In the genomic region with DNA sequence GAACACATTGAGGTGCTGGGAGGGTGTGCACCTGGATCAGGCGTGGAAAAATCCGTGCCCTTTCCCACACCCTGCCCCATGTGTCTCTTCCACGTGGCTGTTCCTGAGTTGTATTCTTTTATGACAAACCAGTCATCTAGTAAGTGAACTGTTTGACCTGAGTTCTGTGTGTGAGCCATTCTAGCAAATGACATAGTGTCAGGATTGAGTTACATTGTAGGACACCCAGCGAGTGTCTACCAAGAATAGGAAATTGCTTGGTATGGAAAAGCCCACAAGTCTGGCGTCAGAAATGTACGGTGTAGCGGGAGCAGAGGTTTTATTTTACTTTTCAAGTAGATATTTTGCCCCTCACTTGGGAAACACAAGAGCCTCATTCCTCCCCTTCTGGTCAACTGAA, we compare ENCODE assay signal across 31 cellular contexts. TPM values are rescaled to one million over a fixed set of nuclear protein-coding genes. Genes with fewer than 3 reads are reported as not detected.
"Had no signal": no experiment of that assay in that cellular context is flagged by ENCODE, and none has a peak within 500 bp of the region (broad histone marks: within the 10 kb centered on the region; RNA-seq: fewer than 3 reads in every experiment).

No MANE protein-coding gene starts in this region.

- ATAC-seq: activated CD4-positive, alpha-beta T cell treated with anti-CD3 and anti-CD28 coated beads for 36 hours; activated naive CD8-positive, alpha-beta T cell treated with anti-CD3 and anti-CD28 coated beads, Interleukin-2, amount 50 U/mL, for 24 hours; esophagus mucosa had no signal

- H3K36me3 ChIP-seq: brain microvascular endothelial cell had no signal

- H3K27me3 ChIP-seq: brain microvascular endothelial cell, dorsolateral prefrontal cortex had no signal

- DNase-seq: activated CD4-positive, alpha-beta memory T cell treated with anti-CD3 and anti-CD28 coated beads, Interleukin-2, amount 10 ng/mL, durations not matched to agents 7 days and 5 days; activated CD4-positive, alpha-beta T cell treated with anti-CD3 and anti-CD28 coated beads for 36 hours; activated CD4-positive, alpha-beta T cell treated with anti-CD3 and anti-CD28 coated beads, Interleukin-2, amount 10 ng/mL, durations not matched to agents 24 days and 14 days; activated CD4-positive, CD25-positive, alpha-beta regulatory T cell; activated CD4-positive, CD25-positive, alpha-beta regulatory T cell treated with anti-CD3 and anti-CD28 coated beads, Interleukin-2, amount 50 U/mL, for 72 hours; activated CD8-positive, alpha-beta memory T cell treated with anti-CD3 and anti-CD28 coated beads, Interleukin-2, amount 50 U/mL, for 48 hours; activated effector memory CD4-positive, alpha-beta T cell treated with anti-CD3 and anti-CD28 coated beads, Interleukin-2, amount 50 U/mL, for 16 hours; activated naive CD4-positive, alpha-beta T cell treated with anti-CD3 and anti-CD28 coated beads for 36 hours; activated naive CD8-positive, alpha-beta T cell treated with anti-CD3 and anti-CD28 coated beads for 36 hours; activated naive CD8-positive, alpha-beta T cell treated with anti-CD3 and anti-CD28 coated beads, Interleukin-2, amount 50 U/mL, for 24 hours; activated T-cell treated with anti-CD3 and anti-CD28 coated beads for 4 hours; activated T-cell treated with anti-CD3 and anti-CD28 coated beads, Interleukin-2, amount 50 U/mL, for 24 hours; amniotic stem cell; anterior cingulate cortex; brain microvascular endothelial cell; dorsolateral prefrontal cortex; effector memory CD4-positive, alpha-beta T cell; endodermal cell; T-helper 2 cell had no signal

- H3K4me1 Mint-ChIP-seq: activated CD4-positive, alpha-beta memory T cell treated with anti-CD3 and anti-CD28 coated beads, Interleukin-2, amount 10 ng/mL, durations not matched to agents 7 days and 5 days; activated CD4-positive, alpha-beta T cell treated with anti-CD3 and anti-CD28 coated beads for 36 hours; activated CD4-positive, alpha-beta T cell treated with anti-CD3 and anti-CD28 coated beads, Interleukin-2, amount 10 ng/mL, durations not matched to agents 24 days and 14 days; activated naive CD4-positive, alpha-beta T cell treated with anti-CD3 and anti-CD28 coated beads, Interleukin-2, amount 50 U/mL, for 24 hours; activated naive CD8-positive, alpha-beta T cell treated with anti-CD3 and anti-CD28 coated beads for 36 hours; activated naive CD8-positive, alpha-beta T cell treated with anti-CD3 and anti-CD28 coated beads, Interleukin-2, amount 50 U/mL, for 24 hours; central memory CD8-positive, alpha-beta T cell; endodermal cell had no signal

- H3K4me3 Mint-ChIP-seq: activated CD4-positive, alpha-beta memory T cell treated with anti-CD3 and anti-CD28 coated beads, Interleukin-2, amount 10 ng/mL, durations not matched to agents 7 days and 5 days; activated CD4-positive, alpha-beta T cell treated with anti-CD3 and anti-CD28 coated beads for 36 hours; activated CD4-positive, alpha-beta T cell treated with anti-CD3 and anti-CD28 coated beads, Interleukin-2, amount 10 ng/mL, durations not matched to agents 24 days and 14 days; activated naive CD4-positive, alpha-beta T cell treated with anti-CD3 and anti-CD28 coated beads for 36 hours; activated naive CD4-positive, alpha-beta T cell treated with anti-CD3 and anti-CD28 coated beads, Interleukin-2, amount 50 U/mL, for 24 hours; activated naive CD8-positive, alpha-beta T cell treated with anti-CD3 and anti-CD28 coated beads for 36 hours; activated naive CD8-positive, alpha-beta T cell treated with anti-CD3 and anti-CD28 coated beads, Interleukin-2, amount 50 U/mL, for 24 hours; activated T-cell treated with anti-CD3 and anti-CD28 coated beads, Interleukin-2, amount 50 U/mL, for 24 hours; central memory CD8-positive, alpha-beta T cell; dendritic cell treated with granulocyte-macrophage colony-stimulating factor and Interleukin-4, amounts not matched to agents 40 ng/mL and 50 ng/mL, for 4 days; endodermal cell had no signal

- H3K9me3 Mint-ChIP-seq: activated CD4-positive, alpha-beta memory T cell treated with anti-CD3 and anti-CD28 coated beads, Interleukin-2, amount 10 ng/mL, durations not matched to agents 7 days and 5 days; activated CD4-positive, alpha-beta T cell treated with anti-CD3 and anti-CD28 coated beads, Interleukin-2, amount 10 ng/mL, durations not matched to agents 24 days and 14 days; activated naive CD4-positive, alpha-beta T cell treated with anti-CD3 and anti-CD28 coated beads for 36 hours; activated naive CD4-positive, alpha-beta T cell treated with anti-CD3 and anti-CD28 coated beads, Interleukin-2, amount 50 U/mL, for 24 hours; activated naive CD8-positive, alpha-beta T cell treated with anti-CD3 and anti-CD28 coated beads for 36 hours; activated naive CD8-positive, alpha-beta T cell treated with anti-CD3 and anti-CD28 coated beads, Interleukin-2, amount 50 U/mL, for 24 hours; activated T-cell treated with anti-CD3 and anti-CD28 coated beads, Interleukin-2, amount 50 U/mL, for 24 hours; activated T-helper 2 cell treated with anti-CD3 and anti-CD28 coated beads, Interferon-gamma antibody, Interleukin-2, Interleukin-4, amounts not matched to agents 10 μg/mL and 5 μg/mL and 100 μg/mL, durations not matched to agents 14 hours and 24 hours and 36 hours; central memory CD8-positive, alpha-beta T cell; dendritic cell treated with granulocyte-macrophage colony-stimulating factor and Interleukin-4, amounts not matched to agents 40 ng/mL and 50 ng/mL, for 4 days; endodermal cell had no signal

- H3K4me3 ChIP-seq: coronary artery, dorsolateral prefrontal cortex had no signal

- H3K27ac Mint-ChIP-seq: activated CD4-positive, alpha-beta memory T cell treated with anti-CD3 and anti-CD28 coated beads, Interleukin-2, amount 10 ng/mL, durations not matched to agents 7 days and 5 days; activated CD4-positive, alpha-beta T cell treated with anti-CD3 and anti-CD28 coated beads for 36 hours; activated CD4-positive, alpha-beta T cell treated with anti-CD3 and anti-CD28 coated beads, Interleukin-2, amount 10 ng/mL, durations not matched to agents 24 days and 14 days; activated naive CD4-positive, alpha-beta T cell treated with anti-CD3 and anti-CD28 coated beads for 36 hours; activated naive CD4-positive, alpha-beta T cell treated with anti-CD3 and anti-CD28 coated beads, Interleukin-2, amount 50 U/mL, for 24 hours; activated naive CD8-positive, alpha-beta T cell treated with anti-CD3 and anti-CD28 coated beads for 36 hours; activated naive CD8-positive, alpha-beta T cell treated with anti-CD3 and anti-CD28 coated beads, Interleukin-2, amount 50 U/mL, for 24 hours; activated T-cell treated with anti-CD3 and anti-CD28 coated beads, Interleukin-2, amount 50 U/mL, for 24 hours; activated T-helper 2 cell treated with anti-CD3 and anti-CD28 coated beads, Interferon-gamma antibody, Interleukin-2, Interleukin-4, amounts not matched to agents 10 μg/mL and 5 μg/mL and 100 μg/mL, durations not matched to agents 14 hours and 24 hours and 36 hours; dendritic cell treated with granulocyte-macrophage colony-stimulating factor and Interleukin-4, amounts not matched to agents 40 ng/mL and 50 ng/mL, for 4 days; endodermal cell had no signal

- H3K27me3 Mint-ChIP-seq: activated CD4-positive, alpha-beta memory T cell treated with anti-CD3 and anti-CD28 coated beads, Interleukin-2, amount 10 ng/mL, durations not matched to agents 7 days and 5 days; activated CD4-positive, alpha-beta T cell treated with anti-CD3 and anti-CD28 coated beads for 36 hours; activated CD4-positive, alpha-beta T cell treated with anti-CD3 and anti-CD28 coated beads, Interleukin-2, amount 10 ng/mL, durations not matched to agents 24 days and 14 days; activated naive CD4-positive, alpha-beta T cell treated with anti-CD3 and anti-CD28 coated beads, Interleukin-2, amount 50 U/mL, for 24 hours; activated naive CD8-positive, alpha-beta T cell treated with anti-CD3 and anti-CD28 coated beads for 36 hours; activated naive CD8-positive, alpha-beta T cell treated with anti-CD3 and anti-CD28 coated beads, Interleukin-2, amount 50 U/mL, for 24 hours; activated T-cell treated with anti-CD3 and anti-CD28 coated beads, Interleukin-2, amount 50 U/mL, for 24 hours; central memory CD8-positive, alpha-beta T cell; dendritic cell treated with granulocyte-macrophage colony-stimulating factor and Interleukin-4, amounts not matched to agents 40 ng/mL and 50 ng/mL, for 4 days had no signal

- H3K27ac ChIP-seq: brain microvascular endothelial cell, coronary artery, dorsolateral prefrontal cortex had no signal

RNA-seq across cellular contexts. Expression of a gene that starts 1.2 kb away (rescaled TPM):
- total RNA-seq: activated CD4-positive, alpha-beta memory T cell treated with anti-CD3 and anti-CD28 coated beads, Interleukin-2, amount 10 ng/mL, durations not matched to agents 7 days and 5 days; activated CD4-positive, alpha-beta T cell treated with anti-CD3 and anti-CD28 coated beads for 36 hours; activated CD4-positive, alpha-beta T cell treated with anti-CD3 and anti-CD28 coated beads, Interleukin-2, amount 10 ng/mL, durations not matched to agents 24 days and 14 days; activated naive CD4-positive, alpha-beta T cell treated with anti-CD3 and anti-CD28 coated beads for 36 hours; activated naive CD8-positive, alpha-beta T cell treated with anti-CD3 and anti-CD28 coated beads for 36 hours; activated T-helper 2 cell treated with anti-CD3 and anti-CD28 coated beads, Interferon-gamma antibody, Interleukin-2, Interleukin-4, amounts not matched to agents 10 μg/mL and 5 μg/mL and 100 μg/mL, durations not matched to agents 14 hours and 24 hours and 36 hours; astrocyte; bronchial epithelial cell; cardiac septum; endodermal cell; epithelial cell of proximal tubule; esophagus mucosa; frontal cortex; T-helper 1 cell treated with Interleukin-12 subunit alpha and Interleukin-12 subunit beta and Interleukin-4 antibody, amounts not matched to agents 30 ng/mL and 1 ng/mL, for 36 hours had no signal
